In genomic region chr2:217356142-217356541, GRCh38 we compare ENCODE assay signal across 9 cellular contexts.
"Had no signal": no experiment of that assay in that cellular context is flagged by ENCODE, and none has a peak within 500 bp of the region (broad histone marks: within the 10 kb centered on the region; RNA-seq: fewer than 3 reads in every experiment).

No MANE protein-coding gene starts in this region.

- ATAC-seq: natural killer cell had no signal

- H3K27me3 ChIP-seq: dorsolateral prefrontal cortex had no signal

- DNase-seq: activated CD4-positive, alpha-beta T cell treated with anti-CD3 and anti-CD28 coated beads, Interleukin-2, amount 10 ng/mL, durations not matched to agents 24 days and 14 days; activated CD4-positive, CD25-positive, alpha-beta regulatory T cell; activated CD8-positive, alpha-beta memory T cell treated with anti-CD3 and anti-CD28 coated beads, Interleukin-2, amount 50 U/mL, for 48 hours; activated naive CD8-positive, alpha-beta T cell treated with anti-CD3 and anti-CD28 coated beads for 36 hours; erythroblast; natural killer cell; stimulated activated CD4-positive, alpha-beta T cell treated with anti-CD3 and anti-CD28 coated beads, Interleukin-1b, Interleukin-23, amount 100 ng/mL, for 48 hours; SW 1271 had no signal
